Comparison of ENCODE assay signal across 2 cellular contexts in genomic region chr15:101022876-101023275, GRCh38.
TF ChIP-seq lines count a peak whose summit lies in the region.

No MANE protein-coding gene starts in this region.

TF ChIP-seq in IMR-90, 13 proteins besides CTCF, POLR2A, EP300 and RAD21:
- TF ChIP-seq, protein P1, sequence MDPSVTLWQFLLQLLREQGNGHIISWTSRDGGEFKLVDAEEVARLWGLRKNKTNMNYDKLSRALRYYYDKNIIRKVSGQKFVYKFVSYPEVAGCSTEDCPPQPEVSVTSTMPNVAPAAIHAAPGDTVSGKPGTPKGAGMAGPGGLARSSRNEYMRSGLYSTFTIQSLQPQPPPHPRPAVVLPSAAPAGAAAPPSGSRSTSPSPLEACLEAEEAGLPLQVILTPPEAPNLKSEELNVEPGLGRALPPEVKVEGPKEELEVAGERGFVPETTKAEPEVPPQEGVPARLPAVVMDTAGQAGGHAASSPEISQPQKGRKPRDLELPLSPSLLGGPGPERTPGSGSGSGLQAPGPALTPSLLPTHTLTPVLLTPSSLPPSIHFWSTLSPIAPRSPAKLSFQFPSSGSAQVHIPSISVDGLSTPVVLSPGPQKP (IDR thresholded peaks at IDR 0.05; ENCODE audit: borderline replicate concordance, low read depth, low read length), result no peak
- no peak for TF ChIP-seq CHD1 (IDR thresholded peaks at IDR 0.05; ENCODE audit: low read depth, low read length)
- TF ChIP-seq BHLHE40 (IDR thresholded peaks at IDR 0.05; ENCODE audit: low read depth, low read length), result no peak
- TF ChIP-seq MXI1 (IDR thresholded peaks at IDR 0.05; ENCODE audit: borderline replicate concordance, low read depth, low read length), result no peak

TF ChIP-seq in GM12891, 5 proteins besides CTCF, POLR2A, EP300 and RAD21:
- TF ChIP-seq PAX5 (IDR thresholded peaks at IDR 0.05; ENCODE audit: insufficient read depth, low read length, severe bottlenecking) (no peak), POLR2AphosphoS5 (IDR thresholded peaks at IDR 0.05; ENCODE audit: low read depth, low read length) (no peak)
